Comparison of ENCODE assay signal across 24 cellular contexts in genomic region chr9:130410443-130410842, GRCh38. TPM values are rescaled to one million over a fixed set of nuclear protein-coding genes. Genes with fewer than 3 reads are reported as not detected.
"Had no signal": no experiment of that assay in that cellular context is flagged by ENCODE, and none has a peak within 500 bp of the region (broad histone marks: within the 10 kb centered on the region; RNA-seq: fewer than 3 reads in every experiment).

No MANE protein-coding gene starts in this region.

- H3K27me3 ChIP-seq: heart right ventricle, right lobe of liver, vagina had no signal

- FAIRE-seq: small intestine had no signal

- H3K4me3 ChIP-seq: coronary artery, esophagus squamous epithelium, heart right ventricle, right lobe of liver, thoracic aorta, vagina had no signal

- H3K9me3 ChIP-seq: esophagus squamous epithelium, heart right ventricle, right lobe of liver, thoracic aorta, vagina had no signal

- H3K79me2 ChIP-seq: parathyroid adenoma had no signal

- H3K36me3 ChIP-seq: esophagus squamous epithelium, right lobe of liver, thoracic aorta, vagina had no signal

- H3K9ac ChIP-seq: parathyroid adenoma had no signal

- H3K4me3 Mint-ChIP-seq: central memory CD8-positive, alpha-beta T cell; immature natural killer cell; natural killer cell; stimulated activated naive B cell treated with anti-CD40 and anti-IgM and Interleukin-4, amounts not matched to agents 10 μg/mL and 1 μg/mL and 100 μg/mL, for 72 hours; stimulated activated naive CD8-positive, alpha-beta T cell treated with anti-CD3 and anti-CD28 coated beads, Interleukin-15, Interleukin-2, amounts not matched to agents 100 ng/mL and 50 ng/mL, for 24 hours had no signal

- DNase-seq: effector CD4-positive, alpha-beta T cell; esophagus squamous epithelium; foreskin melanocyte; glutamatergic neuron; heart right ventricle; hippocampal formation; immature natural killer cell; islet precursor cell; mesendoderm; midbrain; natural killer cell; right lobe of liver; stimulated activated CD4-positive, alpha-beta T cell treated with anti-CD3 and anti-CD28 coated beads, Interleukin-15, amount 100 ng/mL, for 24 hours; stimulated activated CD4-positive, alpha-beta T cell treated with anti-CD3 and anti-CD28 coated beads, Interleukin-2, amount 100 ng/mL, for 48 hours; stimulated activated naive B cell treated with anti-CD40 and anti-IgM and Interleukin-4, amounts not matched to agents 10 μg/mL and 1 μg/mL and 100 μg/mL, for 72 hours had no signal

- H3K27ac ChIP-seq: coronary artery, esophagus squamous epithelium, heart right ventricle, parathyroid adenoma, right lobe of liver, thoracic aorta, vagina had no signal

- ATAC-seq: heart right ventricle; left lobe of liver; natural killer cell; right lobe of liver; stimulated activated naive B cell treated with anti-CD40 and anti-IgM and Interleukin-4, amounts not matched to agents 10 μg/mL and 1 μg/mL and 100 μg/mL, for 72 hours had no signal

- H3K27ac Mint-ChIP-seq: immature natural killer cell; natural killer cell; progenitor cell of endocrine pancreas; stimulated activated naive B cell treated with anti-CD40 and anti-IgM and Interleukin-4, amounts not matched to agents 10 μg/mL and 1 μg/mL and 100 μg/mL, for 72 hours; stimulated activated naive CD8-positive, alpha-beta T cell treated with anti-CD3 and anti-CD28 coated beads, Interleukin-15, Interleukin-2, amounts not matched to agents 100 ng/mL and 50 ng/mL, for 24 hours had no signal

- H3K4me1 ChIP-seq: heart right ventricle, parathyroid adenoma, right lobe of liver had no signal

- H3K9me3 Mint-ChIP-seq: central memory CD8-positive, alpha-beta T cell; immature natural killer cell; natural killer cell; stimulated activated naive CD8-positive, alpha-beta T cell treated with anti-CD3 and anti-CD28 coated beads, Interleukin-15, Interleukin-2, amounts not matched to agents 100 ng/mL and 50 ng/mL, for 24 hours had no signal

- H3K4me1 Mint-ChIP-seq: central memory CD8-positive, alpha-beta T cell; immature natural killer cell; natural killer cell had no signal

- H3K27me3 Mint-ChIP-seq: progenitor cell of endocrine pancreas had no signal

- H3K36me3 Mint-ChIP-seq: immature natural killer cell; natural killer cell; stimulated activated naive B cell treated with anti-CD40 and anti-IgM and Interleukin-4, amounts not matched to agents 10 μg/mL and 1 μg/mL and 100 μg/mL, for 72 hours had no signal

- H2AFZ ChIP-seq: parathyroid adenoma had no signal

RNA-seq across cellular contexts. Expression of gene ASS1, which starts 34.3 kb away (rescaled TPM):
- polyA plus RNA-seq: immature natural killer cell had no signal
